ENCODE assay signal across 30 cellular contexts in the genomic region with DNA sequence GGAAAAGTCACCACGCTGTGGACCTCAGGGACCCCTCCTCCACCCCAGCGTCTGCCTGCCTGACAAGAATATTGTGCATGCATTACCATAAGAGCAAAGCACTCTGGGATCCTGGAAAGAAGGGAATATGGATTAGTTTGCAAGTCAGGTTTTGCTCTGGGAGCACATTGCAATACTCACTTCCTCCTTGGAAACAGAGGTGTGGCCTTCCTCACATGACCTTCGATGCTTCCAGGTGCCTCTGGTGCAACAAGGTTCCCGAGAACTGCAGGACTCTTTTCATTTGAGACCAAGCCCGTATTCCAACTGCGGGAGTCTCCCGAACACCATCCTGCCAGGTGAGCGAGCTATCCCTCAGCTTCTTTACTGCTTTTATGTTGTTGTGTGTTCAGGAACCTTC.
"Had no signal": no experiment of that assay in that cellular context is flagged by ENCODE, and none has a peak within 500 bp of the region (broad histone marks: within the 10 kb centered on the region; RNA-seq: fewer than 3 reads in every experiment).

No MANE protein-coding gene starts in this region.

- H3K4me3 ChIP-seq: ascending aorta, breast epithelium, cardiac muscle cell, esophagus squamous epithelium, gastroesophageal sphincter had no signal

- H3K4me1 ChIP-seq: ascending aorta, breast epithelium, esophagus squamous epithelium, gastroesophageal sphincter had no signal

- DNase-seq: activated CD4-positive, alpha-beta memory T cell treated with anti-CD3 and anti-CD28 coated beads for 36 hours; activated CD4-positive, alpha-beta T cell treated with anti-CD3 and anti-CD28 coated beads for 36 hours; activated CD4-positive, alpha-beta T cell treated with anti-CD3 and anti-CD28 coated beads, Interleukin-2, amount 10 ng/mL, durations not matched to agents 24 days and 14 days; activated CD4-positive, CD25-positive, alpha-beta regulatory T cell; activated CD4-positive, CD25-positive, alpha-beta regulatory T cell treated with anti-CD3 and anti-CD28 coated beads, Interleukin-2, amount 50 U/mL, for 72 hours; activated CD8-positive, alpha-beta memory T cell treated with anti-CD3 and anti-CD28 coated beads, Interleukin-2, amount 10 ng/mL, durations not matched to agents 7 days and 5 days; activated CD8-positive, alpha-beta memory T cell treated with anti-CD3 and anti-CD28 coated beads, Interleukin-2, amount 50 U/mL, for 4 hours; activated CD8-positive, alpha-beta T cell treated with anti-CD3 and anti-CD28 coated beads, Interleukin-2, amount 10 ng/mL, durations not matched to agents 7 days and 5 days; activated effector memory CD4-positive, alpha-beta T cell treated with Interleukin-2 at 50 U/mL for 16 hours; activated gamma-delta T cell treated with Interleukin-2 at 50 U/mL for 16 hours; activated naive CD4-positive, alpha-beta T cell treated with anti-CD3 and anti-CD28 coated beads for 36 hours; activated naive CD8-positive, alpha-beta T cell treated with anti-CD3 and anti-CD28 coated beads, Interleukin-2, amount 10 ng/mL, durations not matched to agents 7 days and 5 days; activated T-cell treated with anti-CD3 and anti-CD28 coated beads, Interleukin-2, amount 50 U/mL, for 4 hours; cortex of kidney; effector CD8-positive, alpha-beta T cell; esophagus squamous epithelium; foreskin melanocyte; T-helper 2 cell had no signal

- H3K27me3 ChIP-seq: ascending aorta, breast epithelium, cardiac muscle cell, esophagus squamous epithelium, gastroesophageal sphincter had no signal

- H3K4me3 Mint-ChIP-seq: activated CD4-positive, alpha-beta memory T cell treated with anti-CD3 and anti-CD28 coated beads for 36 hours; activated CD4-positive, alpha-beta T cell treated with anti-CD3 and anti-CD28 coated beads for 36 hours; activated CD4-positive, alpha-beta T cell treated with anti-CD3 and anti-CD28 coated beads, Interleukin-2, amount 10 ng/mL, durations not matched to agents 24 days and 14 days; activated CD8-positive, alpha-beta memory T cell treated with anti-CD3 and anti-CD28 coated beads, Interleukin-2, amount 10 ng/mL, durations not matched to agents 7 days and 5 days; activated CD8-positive, alpha-beta T cell treated with anti-CD3 and anti-CD28 coated beads, Interleukin-2, amount 10 ng/mL, durations not matched to agents 7 days and 5 days; activated naive CD4-positive, alpha-beta T cell treated with anti-CD3 and anti-CD28 coated beads for 36 hours; activated naive CD8-positive, alpha-beta T cell treated with anti-CD3 and anti-CD28 coated beads, Interleukin-2, amount 10 ng/mL, durations not matched to agents 7 days and 5 days; activated T-cell treated with anti-CD3 and anti-CD28 coated beads, Interleukin-2, amount 50 U/mL, for 4 hours; activated T-helper 17 cell treated with anti-CD3 and anti-CD28 coated beads, Interleukin-2, amount 50 U/mL, for 72 hours; brain; central memory CD8-positive, alpha-beta T cell had no signal

- ATAC-seq: activated CD4-positive, alpha-beta T cell treated with anti-CD3 and anti-CD28 coated beads for 36 hours; activated CD8-positive, alpha-beta memory T cell treated with anti-CD3 and anti-CD28 coated beads, Interleukin-2, amount 10 ng/mL, durations not matched to agents 7 days and 5 days; activated CD8-positive, alpha-beta T cell treated with anti-CD3 and anti-CD28 coated beads, Interleukin-2, amount 10 ng/mL, durations not matched to agents 7 days and 5 days; activated naive CD4-positive, alpha-beta T cell treated with anti-CD3 and anti-CD28 coated beads, Interleukin-2, amount 50 U/mL, for 72 hours; activated T-cell treated with anti-CD3 and anti-CD28 coated beads, Interleukin-2, amount 50 U/mL, for 4 hours; activated T-helper 17 cell treated with anti-CD3 and anti-CD28 coated beads, Interleukin-2, amount 50 U/mL, for 72 hours had no signal

- H3K4me1 Mint-ChIP-seq: activated CD4-positive, alpha-beta T cell treated with anti-CD3 and anti-CD28 coated beads for 36 hours; activated CD4-positive, alpha-beta T cell treated with anti-CD3 and anti-CD28 coated beads, Interleukin-2, amount 10 ng/mL, durations not matched to agents 24 days and 14 days; activated CD8-positive, alpha-beta memory T cell treated with anti-CD3 and anti-CD28 coated beads, Interleukin-2, amount 10 ng/mL, durations not matched to agents 7 days and 5 days; central memory CD8-positive, alpha-beta T cell had no signal

- H3K9me3 ChIP-seq: ascending aorta, breast epithelium, esophagus squamous epithelium, gastroesophageal sphincter had no signal

- H3K27me3 Mint-ChIP-seq: activated CD4-positive, alpha-beta memory T cell treated with anti-CD3 and anti-CD28 coated beads for 36 hours; activated CD4-positive, alpha-beta T cell treated with anti-CD3 and anti-CD28 coated beads for 36 hours; activated CD4-positive, alpha-beta T cell treated with anti-CD3 and anti-CD28 coated beads, Interleukin-2, amount 10 ng/mL, durations not matched to agents 24 days and 14 days; activated CD8-positive, alpha-beta memory T cell treated with anti-CD3 and anti-CD28 coated beads, Interleukin-2, amount 10 ng/mL, durations not matched to agents 7 days and 5 days; activated naive CD8-positive, alpha-beta T cell treated with anti-CD3 and anti-CD28 coated beads, Interleukin-2, amount 10 ng/mL, durations not matched to agents 7 days and 5 days; activated T-helper 17 cell treated with anti-CD3 and anti-CD28 coated beads, Interleukin-2, amount 50 U/mL, for 72 hours; brain; central memory CD8-positive, alpha-beta T cell had no signal

- FAIRE-seq: colon, endometrium, endothelial cell of umbilical vein had no signal

- H3K36me3 ChIP-seq: breast epithelium had no signal

- H3K27ac Mint-ChIP-seq: activated CD4-positive, alpha-beta memory T cell treated with anti-CD3 and anti-CD28 coated beads for 36 hours; activated CD4-positive, alpha-beta T cell treated with anti-CD3 and anti-CD28 coated beads for 36 hours; activated CD4-positive, alpha-beta T cell treated with anti-CD3 and anti-CD28 coated beads, Interleukin-2, amount 10 ng/mL, durations not matched to agents 24 days and 14 days; activated CD8-positive, alpha-beta memory T cell treated with anti-CD3 and anti-CD28 coated beads, Interleukin-2, amount 10 ng/mL, durations not matched to agents 7 days and 5 days; activated CD8-positive, alpha-beta T cell treated with anti-CD3 and anti-CD28 coated beads, Interleukin-2, amount 10 ng/mL, durations not matched to agents 7 days and 5 days; activated naive CD4-positive, alpha-beta T cell treated with anti-CD3 and anti-CD28 coated beads for 36 hours; activated naive CD4-positive, alpha-beta T cell treated with anti-CD3 and anti-CD28 coated beads, Interleukin-2, amount 50 U/mL, for 72 hours; activated naive CD8-positive, alpha-beta T cell treated with anti-CD3 and anti-CD28 coated beads, Interleukin-2, amount 10 ng/mL, durations not matched to agents 7 days and 5 days; activated T-helper 17 cell treated with anti-CD3 and anti-CD28 coated beads, Interleukin-2, amount 50 U/mL, for 72 hours had no signal

- H3K27ac ChIP-seq: ascending aorta, breast epithelium, cardiac muscle cell, epithelial cell of prostate, esophagus squamous epithelium, gastroesophageal sphincter had no signal

- H3K9me3 Mint-ChIP-seq: activated CD4-positive, alpha-beta memory T cell treated with anti-CD3 and anti-CD28 coated beads for 36 hours; activated CD4-positive, alpha-beta T cell treated with anti-CD3 and anti-CD28 coated beads, Interleukin-2, amount 10 ng/mL, durations not matched to agents 24 days and 14 days; activated naive CD4-positive, alpha-beta T cell treated with anti-CD3 and anti-CD28 coated beads for 36 hours; activated naive CD4-positive, alpha-beta T cell treated with anti-CD3 and anti-CD28 coated beads, Interleukin-2, amount 50 U/mL, for 72 hours; activated naive CD8-positive, alpha-beta T cell treated with anti-CD3 and anti-CD28 coated beads, Interleukin-2, amount 10 ng/mL, durations not matched to agents 7 days and 5 days; activated T-cell treated with anti-CD3 and anti-CD28 coated beads, Interleukin-2, amount 50 U/mL, for 4 hours; activated T-helper 17 cell treated with anti-CD3 and anti-CD28 coated beads, Interleukin-2, amount 50 U/mL, for 72 hours; central memory CD8-positive, alpha-beta T cell had no signal
